In genomic region chr4:34506511-34507092, GRCh38 we compare ENCODE assay signal across 6 cellular contexts.
DNase-seq lines count a peak whose midpoint lies in the region; ATAC-seq, FAIRE-seq and TF ChIP-seq lines count a peak whose summit lies in the region.
"Not testable (repeated sequence)": the region's sequence is repeated elsewhere in the genome, so short reads cannot be mapped to it uniquely, and the experiment has no call there.

No MANE protein-coding gene starts in this region.

- WGBS in right cardiac atrium = 93% methylated on average over 26 of the region's 26 CpGs
- WGBS in trophoblast cell (ENCODE audit: extremely low coverage, insufficient coverage, insufficient read length) = no CpG with 5 or more reads among the region's 26 CpGs
- WGBS in testis, 2 donors = 77 to 97% methylated on average over 6 to 19 of the region's 26 CpGs

- H3K4ac ChIP-seq in trophoblast cell (ENCODE audit: low read depth, low read length) = not testable (repeated sequence)

- H3K18ac ChIP-seq in trophoblast cell (ENCODE audit: low read length) = not testable (repeated sequence)

- not testable (repeated sequence) for H2AK5ac ChIP-seq in trophoblast cell (ENCODE audit: low read length)

- H3K27me3 ChIP-seq in right cardiac atrium (ENCODE audit: control insufficient read depth, insufficient read depth); trophoblast cell (ENCODE audit: insufficient read depth, low read length); testis; upper lobe of right lung: not testable (repeated sequence)

- H4K8ac ChIP-seq in trophoblast cell (ENCODE audit: low read depth, low read length) = not testable (repeated sequence)

- FAIRE-seq in kidney (lab: Jason Lieb, UNC) = not testable (repeated sequence)

- H2BK120ac ChIP-seq in trophoblast cell (ENCODE audit: insufficient read depth, low read length, poor library complexity) = not testable (repeated sequence)

- not testable (repeated sequence) for H3K4me3 ChIP-seq in right cardiac atrium (ENCODE audit: low read length); kidney (ENCODE audit: low read length in 2 of 2); trophoblast cell (ENCODE audit: low read depth, low read length); upper lobe of right lung
- H3K4me3 ChIP-seq in testis = peak overlapping the region; percentile 12 to 49

- not testable (repeated sequence) for H2AFZ ChIP-seq in trophoblast cell (ENCODE audit: insufficient read depth, low read length, poor library complexity)

- not testable (repeated sequence) for H3K27ac ChIP-seq in right cardiac atrium (ENCODE audit: low read length); kidney (ENCODE audit: low read depth in 2 of 2, low read length in 2 of 2); trophoblast cell (ENCODE audit: low read depth, low read length); testis; upper lobe of right lung

- not testable (repeated sequence) for H3K9ac ChIP-seq in kidney (ENCODE audit: low read length in 2 of 2); trophoblast cell (ENCODE audit: low read length)

- not testable (repeated sequence) for H4K91ac ChIP-seq in trophoblast cell (ENCODE audit: low read depth, low read length)

- not testable (repeated sequence) for H3K4me1 ChIP-seq in right cardiac atrium (ENCODE audit: control insufficient read depth, insufficient read depth, low read length); kidney (ENCODE audit: control insufficient read depth in 1 of 2, insufficient read depth in 1 of 2, low read depth in 1 of 2, low read length in 2 of 2); trophoblast cell (ENCODE audit: control insufficient read depth in 1 of 2, insufficient read depth in 2 of 2, low read length in 2 of 2); testis; upper lobe of right lung

- peak overlapping the region; percentile 28 for H4K12ac ChIP-seq in trophoblast cell (ENCODE audit: low read depth, low read length)

- TF ChIP-seq CTCF in kidney (IDR thresholded peaks at IDR 0.05; ENCODE audit: borderline replicate concordance, extremely low read depth, insufficient read depth); testis (IDR thresholded peaks at IDR 0.05); upper lobe of right lung (IDR thresholded peaks at IDR 0.05): not testable (repeated sequence)

- not testable (repeated sequence) for H3K14ac ChIP-seq in trophoblast cell (ENCODE audit: low read length)

- not testable (repeated sequence) for H3K23ac ChIP-seq in trophoblast cell (ENCODE audit: low read length)

- not testable (repeated sequence) for H3K9me3 ChIP-seq in right cardiac atrium (ENCODE audit: control insufficient read depth, low read length); kidney (ENCODE audit: control insufficient read depth in 1 of 2, low read length in 2 of 2); trophoblast cell (ENCODE audit: insufficient read depth, low read depth, low read length); testis; upper lobe of right lung

- not testable (repeated sequence) for TF ChIP-seq POLR2A in testis (IDR thresholded peaks at IDR 0.05)

- intact Hi-C loops in right cardiac atrium (cut with DNase I); kidney (cut with DNase I); testis (cut with DNase I; ENCODE audit: low total_unique reads); upper lobe of right lung (cut with DNase I): not testable (repeated sequence)

- not testable (repeated sequence) for H3K79me2 ChIP-seq in trophoblast cell (ENCODE audit: control insufficient read depth, insufficient read depth, low read length, poor library complexity)

- ATAC-seq in right cardiac atrium, upper lobe of right lung: not testable (repeated sequence)

- H3K36me3 ChIP-seq in kidney (ENCODE audit: control insufficient read depth in 1 of 2, insufficient read depth in 2 of 2, low read length in 2 of 2); trophoblast cell (ENCODE audit: control insufficient read depth in 1 of 2, insufficient read depth in 2 of 2, low read length in 2 of 2); testis (ENCODE audit: low read depth, missing control alignments); upper lobe of right lung: not testable (repeated sequence)

- H2BK5ac ChIP-seq in trophoblast cell (ENCODE audit: low read depth, low read length, poor library complexity) = not testable (repeated sequence)

- DNase-seq in activated gamma-delta T cell (lab: John Stamatoyannopoulos, UW) = peak; percentile 6
- DNase-seq in right cardiac atrium = peak in 2 of 3 donors; percentile 35 to 41
- peak; percentile 61 for DNase-seq in kidney
- DNase-seq in trophoblast cell = not testable (repeated sequence)
- peak; percentile 16 for DNase-seq in testis
- DNase-seq in upper lobe of right lung = peak; percentile 50

- not testable (repeated sequence) for H3K79me1 ChIP-seq in trophoblast cell (ENCODE audit: low read length)

- not testable (repeated sequence) for H2BK12ac ChIP-seq in trophoblast cell (ENCODE audit: low read length)

- H3K4me2 ChIP-seq in trophoblast cell (ENCODE audit: low read length) = not testable (repeated sequence)
